Comparison of ENCODE assay signal across 10 cellular contexts in the genomic region with DNA sequence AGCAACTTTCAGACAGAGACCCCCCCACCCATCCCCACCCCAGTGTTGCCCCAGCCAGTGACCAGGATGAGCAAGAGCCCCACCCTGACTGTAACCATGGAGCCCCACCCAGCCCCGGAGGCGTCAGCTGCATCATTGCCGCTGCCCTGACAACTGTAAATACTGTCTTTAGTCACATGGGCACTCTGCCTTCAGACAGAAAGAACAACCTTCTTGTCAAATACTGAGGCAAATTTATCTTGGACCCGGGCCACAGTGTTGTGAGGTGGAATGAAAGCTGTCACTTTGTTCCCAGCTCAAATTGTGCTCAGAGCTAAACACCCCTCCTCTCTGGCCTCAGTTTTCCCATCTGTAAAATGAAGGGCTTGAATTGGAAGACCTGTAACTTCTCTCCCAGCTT. TPM values are rescaled to one million over a fixed set of nuclear protein-coding genes. Genes with fewer than 3 reads are reported as not detected.
DNase-seq lines count a peak whose midpoint lies in the region; ATAC-seq, FAIRE-seq and TF ChIP-seq lines count a peak whose summit lies in the region.
"Had no signal": no experiment of that assay in that cellular context is flagged by ENCODE, and none has a peak within 500 bp of the region (broad histone marks: within the 10 kb centered on the region; RNA-seq: fewer than 3 reads in every experiment).

No MANE protein-coding gene starts in this region.

- no peak overlapping the region for H3K4me3 Mint-ChIP-seq in astrocyte (ENCODE audit: unreplicated experiment)

- TF ChIP-seq CTCF in astrocyte (IDR thresholded peaks at IDR 0.05; ENCODE audit: insufficient read depth, low read depth, low read length) (no peak), lower lobe of right lung (IDR thresholded peaks at IDR 0.05) (no peak)

- FAIRE-seq in astrocyte (lab: Jason Lieb, UNC) (no peak), GM19239 (lab: Jason Lieb, UNC) (no peak)

- H3K4me3 ChIP-seq in MG63, result no peak overlapping the region
- H3K4me3 ChIP-seq in astrocyte (ENCODE audit: insufficient read depth, low read depth, low read length), result no peak overlapping the region
- no peak overlapping the region for H3K4me3 ChIP-seq in lower lobe of right lung
- no peak overlapping the region for H3K4me3 ChIP-seq in effector memory CD4-positive, alpha-beta T cell (ENCODE audit: insufficient read depth, low read depth, low read length, poor library complexity, severe bottlenecking)

- H3K27me3 ChIP-seq in MG63, result 0 out of 2 replicates have a peak, but pooled peaks cover 2% of the 10 kb centered on the region
- no peaks in the 10 kb centered on the region for H3K27me3 ChIP-seq in astrocyte (ENCODE audit: insufficient read depth, low read length)
- peaks cover 51% of the 10 kb centered on the region for H3K27me3 ChIP-seq in lower lobe of right lung (ENCODE audit: low read depth)
- H3K27me3 ChIP-seq in effector memory CD4-positive, alpha-beta T cell (replicated peaks; ENCODE audit: control insufficient read depth, insufficient read depth, low read length, poor library complexity, severe bottlenecking), result peaks cover 3% of the 10 kb centered on the region

- no peak overlapping the region for H2AFZ ChIP-seq in astrocyte (ENCODE audit: low read depth, low read length)

- peak overlapping the region; percentile 79 for H3K9ac ChIP-seq in astrocyte (ENCODE audit: low read length)

- H3K4me2 ChIP-seq in astrocyte (ENCODE audit: low read length), result no peak overlapping the region

- H3K27ac Mint-ChIP-seq in astrocyte (ENCODE audit: unreplicated experiment), result peak overlapping the region; percentile 15

- no peaks in the 10 kb centered on the region for H3K27me3 Mint-ChIP-seq in astrocyte (ENCODE audit: low read depth, unreplicated experiment)

- intact Hi-C loops in lower lobe of right lung (cut with DNase I), result loop anchor here (10.0 kb wide), 1 partner anchor 322 kb away; no protein-coding TSS in a partner anchor

- DNase-seq in DMS153 treated with DMSO at 0.1 percent for 48 hours (lab: John Stamatoyannopoulos, UW; ENCODE audit: unreplicated experiment), result peak; percentile 9
- DNase-seq in MG63, result peak; percentile 76
- peak; percentile 61 for DNase-seq in astrocyte (ENCODE audit: low read depth)
- DNase-seq in lower lobe of right lung, result peak; percentile 49
- no peak for DNase-seq in effector memory CD4-positive, alpha-beta T cell
- DNase-seq in GM19239 (ENCODE audit: insufficient read length, low spot score), result no peak
- no peak for DNase-seq in C1 segment of cervical spinal cord (lab: John Stamatoyannopoulos, UW)
- DNase-seq: activated CD4-positive, alpha-beta T cell treated with anti-CD3 and anti-CD28 coated beads, Interleukin-2, amount 50 U/mL, for 1 hour; NCI-H510A had no signal

- no peak overlapping the region for H3K27ac ChIP-seq in astrocyte (ENCODE audit: low read depth, low read length)
- no peak overlapping the region for H3K27ac ChIP-seq in lower lobe of right lung
- no peak overlapping the region for H3K27ac ChIP-seq in effector memory CD4-positive, alpha-beta T cell (ENCODE audit: insufficient read depth, low read length, poor library complexity, severe bottlenecking)

- no peaks in the 10 kb centered on the region for H4K20me1 ChIP-seq in astrocyte (ENCODE audit: insufficient read depth, low read length)

- H3K36me3 ChIP-seq in MG63 (no peaks in the 10 kb centered on the region), astrocyte (ENCODE audit: insufficient read depth, low read length) (no peaks in the 10 kb centered on the region), lower lobe of right lung (no peaks in the 10 kb centered on the region)
- no peaks in the 10 kb centered on the region for H3K36me3 ChIP-seq in effector memory CD4-positive, alpha-beta T cell (ENCODE audit: control insufficient read depth, insufficient read depth, low read length)

- ATAC-seq in lower lobe of right lung (peak; percentile 62 to 74), HG03025 (IDR thresholded peaks at IDR 0.05; ENCODE audit: low FRiP score, unreplicated experiment) (no peak)

- H3K36me3 Mint-ChIP-seq in astrocyte (ENCODE audit: low read depth, unreplicated experiment), result peaks cover 2% of the 10 kb centered on the region

- peaks cover 28% of the 10 kb centered on the region for H3K4me1 ChIP-seq in astrocyte (ENCODE audit: insufficient read depth, low read length)
- peaks cover 8% of the 10 kb centered on the region for H3K4me1 ChIP-seq in lower lobe of right lung
- H3K4me1 ChIP-seq in effector memory CD4-positive, alpha-beta T cell (ENCODE audit: control insufficient read depth, insufficient read depth, low read length, poor library complexity, severe bottlenecking), result no peaks in the 10 kb centered on the region

- no peaks in the 10 kb centered on the region for H3K9me3 Mint-ChIP-seq in astrocyte (ENCODE audit: unreplicated experiment)

- no peaks in the 10 kb centered on the region for H3K79me2 ChIP-seq in astrocyte (ENCODE audit: insufficient read depth, low read length)

- H3K4me1 Mint-ChIP-seq in astrocyte (ENCODE audit: low read depth, unreplicated experiment), result peaks cover 25% of the 10 kb centered on the region

- H3K9me3 ChIP-seq in MG63, result no peaks in the 10 kb centered on the region
- H3K9me3 ChIP-seq in astrocyte (ENCODE audit: insufficient read depth, low read depth, low read length), result no peaks in the 10 kb centered on the region
- no peaks in the 10 kb centered on the region for H3K9me3 ChIP-seq in lower lobe of right lung
- no peaks in the 10 kb centered on the region for H3K9me3 ChIP-seq in effector memory CD4-positive, alpha-beta T cell (ENCODE audit: control insufficient read depth, low read length)

RNA-seq across cellular contexts. Expression of a gene that starts 23.8 kb away (rescaled TPM):
- total RNA-seq in MG63 (2014; rRNA removed; shearing (Covaris generic); ENCODE audit: low replicate concordance), result 11.7 and 13.6 TPM in 2 replicates
- total RNA-seq in astrocyte (5.8 and 6.3 TPM in 2 replicates), lower lobe of right lung (4.7 TPM)

RNA-seq across cellular contexts. Expression of a gene that starts 24.0 kb away (rescaled TPM):
- total RNA-seq in MG63 (2014; rRNA removed; shearing (Covaris generic); ENCODE audit: low replicate concordance), result 187 and 483 TPM in 2 replicates
- total RNA-seq in astrocyte (57.9 and 63.4 TPM in 2 replicates), lower lobe of right lung (31.2 TPM)

RNA-seq across cellular contexts. Expression of a gene that starts 40.5 kb away (rescaled TPM):
- 65.9 and 68.9 TPM in 2 replicates for total RNA-seq in MG63 (2014; rRNA removed; shearing (Covaris generic); ENCODE audit: low replicate concordance)
- total RNA-seq in astrocyte (45.5 and 45.9 TPM in 2 replicates), lower lobe of right lung (not detected)

RNA-seq across cellular contexts. Expression of a gene that starts 51.1 kb away (rescaled TPM):
- total RNA-seq in MG63 (2014; rRNA removed; shearing (Covaris generic); ENCODE audit: low replicate concordance), result 11.6 and 13.8 TPM in 2 replicates
- total RNA-seq in astrocyte (63.9 and 72.1 TPM in 2 replicates), lower lobe of right lung (58.3 TPM)

Comparison
In these comparisons a context has a peak if more than half of its experiments do, and no peak if none do; other contexts are left out.
1. DNase-seq: peak in DMS153 treated with DMSO at 0.1 percent for 48 hours (single experiment), MG63 (single experiment), astrocyte (single experiment) and lower lobe of right lung (single experiment); none in effector memory CD4-positive, alpha-beta T cell (0 of 3), GM19239 (single experiment) and C1 segment of cervical spinal cord (0 of 14).
2. RNA of a gene that starts 40.5 kb away (total RNA-seq): 65.9 to 68.9 TPM in MG63 and 45.5 to 45.9 TPM in astrocyte; not detected in lower lobe of right lung (single experiment); every median in the first group is over 10 times any median in the second.